1 cellular context compared by ENCODE assay signal in genomic region chr17:80588687-80589086, GRCh38.
TF ChIP-seq lines count a peak whose summit lies in the region.

No MANE protein-coding gene starts in this region.

TF ChIP-seq in HepG2, 621 proteins besides CTCF, POLR2A, EP300 and RAD21:
- TF ChIP-seq CEBPB (IDR thresholded peaks at IDR 0.05; ENCODE audit: borderline replicate concordance, low read depth, low read length) (peak; percentile 14; the same call in 1 of the 2 replicates), DZIP1 (CRISPR knock-in tag; IDR thresholded peaks at IDR 0.05) (no peak)
